ENCODE assay signal across 1 cellular context in genomic region chr19:58386576-58387337, GRCh38.
A peak's percentile ranks its signal among the peaks of the same experiment; 100 is the strongest.
TF ChIP-seq lines count a peak whose summit lies in the region.

Gene RPS5, plus strand, starts transcription at chr19:58387269. Its CDS starts 869 bp downstream, at chr19:58388138.

TF ChIP-seq in GM12878, 131 proteins besides CTCF, POLR2A, EP300 and RAD21 (continued from another document and continues in another):
- no peak for TF ChIP-seq ATF2 (IDR thresholded peaks at IDR 0.05; ENCODE audit: low read length)
- TF ChIP-seq BCLAF1 (IDR thresholded peaks at IDR 0.05) = no peak
- TF ChIP-seq SMAD1 (IDR thresholded peaks at IDR 0.05; ENCODE audit: low read depth, partially characterized antibody) = no peak
- TF ChIP-seq MYB (IDR thresholded peaks at IDR 0.05; ENCODE audit: borderline replicate concordance, low read depth, low read length) = no peak
- TF ChIP-seq NR2C2 (IDR thresholded peaks at IDR 0.05; ENCODE audit: borderline replicate concordance, control insufficient read depth, insufficient read length, low read depth) = peak; percentile 86
- peak; percentile 92 for TF ChIP-seq POLR2AphosphoS2 (IDR thresholded peaks at IDR 0.05; ENCODE audit: low read depth, low read length)
- peak; percentile 59 for TF ChIP-seq SIX5 (IDR thresholded peaks at IDR 0.05; ENCODE audit: low read depth, low read length, severe bottlenecking)
- TF ChIP-seq CEBPB (IDR thresholded peaks at IDR 0.05; ENCODE audit: borderline replicate concordance in 1 of 2, low read depth in 2 of 2, low read length in 2 of 2) = no peak
- TF ChIP-seq BHLHE40 (IDR thresholded peaks at IDR 0.05; ENCODE audit: borderline replicate concordance in 1 of 2, low read depth in 2 of 2, low read length in 1 of 2) = peak; percentile 92 to 95
- TF ChIP-seq ZNF384 (IDR thresholded peaks at IDR 0.05; ENCODE audit: borderline replicate concordance, low read depth, low read length) = no peak
- TF ChIP-seq RBBP5 (conservative IDR thresholded peaks at IDR 0.05) = no peak
- no peak for TF ChIP-seq SUZ12 (IDR thresholded peaks at IDR 0.05; ENCODE audit: unreplicated experiment)
- peak; percentile 86 for TF ChIP-seq CREM (IDR thresholded peaks at IDR 0.05; ENCODE audit: low read depth)
- TF ChIP-seq BCL11A (IDR thresholded peaks at IDR 0.05; ENCODE audit: low read depth, low read length) = no peak
- 0 out of 2 replicates have a peak, but pooled peaks have one; percentile 48 for TF ChIP-seq E2F4 (IDR thresholded peaks at IDR 0.05; ENCODE audit: low read depth, low read length)
- peak; percentile 89 for TF ChIP-seq LARP7 (IDR thresholded peaks at IDR 0.05)
- peak; percentile 92 for TF ChIP-seq MAX (IDR thresholded peaks at IDR 0.05; ENCODE audit: low read depth, low read length)
- TF ChIP-seq ATF3 (IDR thresholded peaks at IDR 0.05; ENCODE audit: borderline replicate concordance, extremely low read depth, low read depth, low read length) = no peak
- no peak for TF ChIP-seq JUNB (IDR thresholded peaks at IDR 0.05)
- peak; percentile 90 for TF ChIP-seq IKZF1 (conservative IDR thresholded peaks at IDR 0.05)
- peak; percentile 62; the same call in 1 of the 2 replicates for TF ChIP-seq MTA3 (IDR thresholded peaks at IDR 0.05; ENCODE audit: borderline replicate concordance, low read length)
- peak; percentile 99 for TF ChIP-seq MXI1 (IDR thresholded peaks at IDR 0.05; ENCODE audit: low read depth, low read length)
- peak; percentile 49 for TF ChIP-seq MLLT1 (IDR thresholded peaks at IDR 0.05)
- TF ChIP-seq RB1 (IDR thresholded peaks at IDR 0.05; ENCODE audit: borderline replicate concordance) = no peak
- peak; percentile 60 for TF ChIP-seq RUNX3 (IDR thresholded peaks at IDR 0.05; ENCODE audit: low read length)
- TF ChIP-seq FOXM1 (IDR thresholded peaks at IDR 0.05; ENCODE audit: low read depth, low read length) = no peak; the same call in 1 of the 2 replicates
- no peak for TF ChIP-seq KAT2A (conservative IDR thresholded peaks at IDR 0.05; ENCODE audit: control insufficient read depth, low read depth, low read length)
- no peak for TF ChIP-seq ZBTB33 (IDR thresholded peaks at IDR 0.05)
- TF ChIP-seq TCF3 (IDR thresholded peaks at IDR 0.05; ENCODE audit: borderline replicate concordance, insufficient read depth, low read depth, low read length) = peak; percentile 75; the same call in 1 of the 2 replicates
- TF ChIP-seq ZNF622 (IDR thresholded peaks at IDR 0.05) = no peak
- no peak for TF ChIP-seq NR2F1 (conservative IDR thresholded peaks at IDR 0.05)
- TF ChIP-seq RAD51 (IDR thresholded peaks at IDR 0.05) = peak; percentile 56
- TF ChIP-seq E2F8 (IDR thresholded peaks at IDR 0.05; ENCODE audit: low read depth, partially characterized antibody) = peak; percentile 82
- no peak for TF ChIP-seq WRNIP1 (IDR thresholded peaks at IDR 0.05; ENCODE audit: borderline replicate concordance, low read depth, low read length)
- TF ChIP-seq IRF3 (IDR thresholded peaks at IDR 0.05) = peak; percentile 69; the same call in 1 of the 2 replicates
- no peak for TF ChIP-seq FOS (IDR thresholded peaks at IDR 0.05; ENCODE audit: borderline replicate concordance, extremely low read depth, insufficient read length)
- peak; percentile 15 for TF ChIP-seq USF1 (IDR thresholded peaks at IDR 0.05; ENCODE audit: borderline replicate concordance, extremely low read length, insufficient read depth, low read depth, low read length)
- no peak for TF ChIP-seq EED (IDR thresholded peaks at IDR 0.05; ENCODE audit: low read depth)
- TF ChIP-seq ATF7 (IDR thresholded peaks at IDR 0.05; ENCODE audit: low read depth) = no peak
- TF ChIP-seq SUPT20H (IDR thresholded peaks at IDR 0.05; ENCODE audit: borderline replicate concordance, control insufficient read depth, low read depth, low read length) = no peak
- TF ChIP-seq CEBPZ (IDR thresholded peaks at IDR 0.05; ENCODE audit: low read depth, low read length) = no peak
- TF ChIP-seq MEF2A (IDR thresholded peaks at IDR 0.05; ENCODE audit: insufficient read depth, low read depth, low read length) = no peak
- no peak for TF ChIP-seq BMI1 (IDR thresholded peaks at IDR 0.05; ENCODE audit: borderline replicate concordance)
- TF ChIP-seq EZH2 (IDR thresholded peaks at IDR 0.05; ENCODE audit: borderline replicate concordance, control insufficient read depth, low read depth, low read length) = no peak
